Comparison of ENCODE assay signal across 28 cellular contexts in the genomic region with DNA sequence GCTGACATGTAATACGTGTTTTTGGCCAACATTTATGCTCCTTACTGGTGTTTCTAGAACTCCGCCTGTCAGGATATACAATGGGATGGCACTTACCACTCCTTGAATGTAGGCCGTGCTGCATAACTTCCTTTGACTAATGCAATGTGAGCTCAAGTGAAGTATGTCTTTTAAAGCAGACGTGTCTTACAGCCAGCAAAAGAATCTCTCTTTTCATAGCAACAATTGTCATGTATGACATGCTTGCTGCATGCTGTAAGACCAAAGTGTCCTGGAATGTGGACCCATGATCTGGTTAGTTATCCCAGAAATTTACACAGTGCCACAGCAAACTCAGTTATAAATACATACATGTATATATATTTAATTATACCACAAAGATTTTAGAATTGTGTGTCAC.
"Had no signal": no experiment of that assay in that cellular context is flagged by ENCODE, and none has a peak within 500 bp of the region (broad histone marks: within the 10 kb centered on the region; RNA-seq: fewer than 3 reads in every experiment).

No MANE protein-coding gene starts in this region.

- H3K36me3 ChIP-seq: brain microvascular endothelial cell, esophagus muscularis mucosa, gastroesophageal sphincter had no signal

- H3K4me3 ChIP-seq: esophagus muscularis mucosa, gastroesophageal sphincter had no signal

- DNase-seq: activated CD4-positive, alpha-beta memory T cell treated with anti-CD3 and anti-CD28 coated beads for 36 hours; activated CD4-positive, alpha-beta T cell treated with anti-CD3 and anti-CD28 coated beads for 36 hours; activated CD4-positive, alpha-beta T cell treated with anti-CD3 and anti-CD28 coated beads, Interleukin-2, amount 10 ng/mL, durations not matched to agents 24 days and 14 days; activated CD4-positive, CD25-positive, alpha-beta regulatory T cell; activated CD4-positive, CD25-positive, alpha-beta regulatory T cell treated with anti-CD3 and anti-CD28 coated beads, Interleukin-2, amount 50 U/mL, for 72 hours; activated CD8-positive, alpha-beta memory T cell treated with anti-CD3 and anti-CD28 coated beads, Interleukin-2, amount 10 ng/mL, durations not matched to agents 7 days and 5 days; activated CD8-positive, alpha-beta memory T cell treated with anti-CD3 and anti-CD28 coated beads, Interleukin-2, amount 50 U/mL, for 4 hours; activated CD8-positive, alpha-beta T cell treated with anti-CD3 and anti-CD28 coated beads, Interleukin-2, amount 10 ng/mL, durations not matched to agents 7 days and 5 days; activated effector memory CD4-positive, alpha-beta T cell treated with anti-CD3 and anti-CD28 coated beads, Interleukin-2, amount 50 U/mL, for 16 hours; activated naive CD4-positive, alpha-beta T cell; activated naive CD4-positive, alpha-beta T cell treated with anti-CD3 and anti-CD28 coated beads, Interleukin-2, amount 10 ng/mL, durations not matched to agents 7 days and 5 days; activated naive CD8-positive, alpha-beta T cell treated with anti-CD3 and anti-CD28 coated beads, Interleukin-2, amount 10 ng/mL, durations not matched to agents 7 days and 5 days; activated T-cell treated with anti-CD3 and anti-CD28 coated beads, Interleukin-2, amount 50 U/mL, for 1 hour; activated T-cell treated with anti-CD3 and anti-CD28 coated beads, Interleukin-2, amount 50 U/mL, for 48 hours; anterior cingulate cortex; brain microvascular endothelial cell; cortex of kidney; dermis blood vessel endothelial cell; effector CD4-positive, alpha-beta T cell; effector memory CD8-positive, alpha-beta T cell; erythroblast; foreskin melanocyte; T-helper 1 cell; T-helper 17 cell; T1000 had no signal

- H3K27ac ChIP-seq: brain microvascular endothelial cell, esophagus muscularis mucosa, gastroesophageal sphincter had no signal

- H3K4me1 ChIP-seq: esophagus muscularis mucosa, gastroesophageal sphincter had no signal

- ATAC-seq: activated CD4-positive, alpha-beta T cell treated with anti-CD3 and anti-CD28 coated beads for 36 hours; activated CD8-positive, alpha-beta memory T cell treated with anti-CD3 and anti-CD28 coated beads, Interleukin-2, amount 10 ng/mL, durations not matched to agents 7 days and 5 days; activated CD8-positive, alpha-beta T cell treated with anti-CD3 and anti-CD28 coated beads, Interleukin-2, amount 10 ng/mL, durations not matched to agents 7 days and 5 days; activated naive CD4-positive, alpha-beta T cell treated with anti-CD3 and anti-CD28 coated beads, Interleukin-2, amount 50 U/mL, for 72 hours; effector memory CD8-positive, alpha-beta T cell; gastroesophageal sphincter; T-helper 17 cell had no signal

- H3K27me3 ChIP-seq: brain microvascular endothelial cell, esophagus muscularis mucosa, gastroesophageal sphincter had no signal
